ENCODE assay signal across 8 cellular contexts in the genomic region with DNA sequence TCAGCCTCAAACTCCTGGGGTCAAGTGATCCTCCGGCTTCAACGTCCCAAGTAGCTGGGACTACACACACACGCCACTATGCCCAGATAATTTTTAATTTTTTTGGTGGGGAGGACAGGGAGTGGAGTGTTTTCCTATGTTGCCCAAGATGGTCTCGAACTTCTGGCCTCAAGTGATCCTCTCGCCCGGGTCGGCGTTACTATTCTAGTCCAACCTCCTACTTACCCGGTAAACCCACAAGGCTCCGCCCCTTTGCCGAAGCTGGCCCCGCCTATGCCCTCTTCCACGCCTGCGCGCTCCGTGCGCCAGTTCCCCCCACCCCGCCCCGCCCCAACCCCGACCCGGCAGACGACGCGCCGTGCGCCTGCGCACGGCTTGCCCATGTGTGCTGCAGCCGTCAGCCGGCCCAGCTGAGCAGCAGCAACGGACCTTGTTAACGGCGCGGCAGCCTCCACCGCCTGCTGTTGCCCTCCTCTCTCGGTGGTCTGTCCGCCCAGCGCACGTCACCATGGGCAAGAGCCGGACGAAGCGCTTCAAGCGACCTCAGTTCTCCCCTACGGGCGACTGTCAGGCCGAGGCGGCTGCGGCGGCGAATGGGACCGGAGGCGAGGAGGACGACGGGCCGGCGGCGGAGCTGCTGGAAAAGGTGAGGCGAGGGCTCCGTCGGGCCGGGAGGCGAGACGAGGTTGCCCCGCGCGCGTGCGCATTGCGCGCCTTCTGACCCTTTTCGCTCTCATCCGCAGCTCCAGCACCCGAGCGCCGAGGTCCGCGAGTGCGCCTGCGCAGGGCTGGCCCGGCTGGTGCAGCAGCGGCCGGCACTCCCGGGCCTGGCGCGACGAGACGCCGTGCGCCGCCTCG. TPM values are rescaled to one million over a fixed set of nuclear protein-coding genes. Genes with fewer than 3 reads are reported as not detected.
DNase-seq lines count a peak whose midpoint lies in the region; ATAC-seq and TF ChIP-seq lines count a peak whose summit lies in the region.

Gene HEATR3 (plus strand): TSS at position 347 of the 858 bp plus-strand sequence. CDS start 162 bp downstream, at position 509.

- H4K20me1 ChIP-seq in MM.1S (ENCODE audit: insufficient read depth, low read length) (no peaks in the 10 kb centered on the region), neural progenitor cell (ENCODE audit: low read depth) (peaks cover 8% of the 10 kb centered on the region)

- H3K4me3 ChIP-seq in HAP-1 (peak within 1 kb of the TSS; percentile 98), MM.1S (ENCODE audit: low read length) (peak within 1 kb of the TSS; percentile 100), neural progenitor cell (peak within 1 kb of the TSS; percentile 76), stomach smooth muscle (ENCODE audit: low read length in 2 of 2) (peak within 1 kb of the TSS; percentile 90 to 91)

- H3K9ac ChIP-seq in ES-I3 (ENCODE audit: low read depth, low read length) = peak within 1 kb of the TSS; percentile 91
- H3K9ac ChIP-seq in MM.1S (ENCODE audit: low read length) = peak within 1 kb of the TSS; percentile 98
- H3K9ac ChIP-seq in neural progenitor cell = peak within 1 kb of the TSS; percentile 49
- H3K9ac ChIP-seq in stomach smooth muscle (ENCODE audit: low read length in 2 of 2) = peak within 1 kb of the TSS; percentile 84 to 87

- H3K4me3 Mint-ChIP-seq in neural progenitor cell = peak within 1 kb of the TSS; percentile 91

- H3K4me2 ChIP-seq in MM.1S (ENCODE audit: low read depth, low read length) (peak within 1 kb of the TSS; percentile 97), neural progenitor cell (peak within 1 kb of the TSS; percentile 86)

- H3K4me1 ChIP-seq in ES-I3 (ENCODE audit: insufficient read depth, low read length) = peaks cover 7% of the 10 kb centered on the region; the same call in 1 of the 2 replicates
- peaks cover 14% of the 10 kb centered on the region for H3K4me1 ChIP-seq in HAP-1
- H3K4me1 ChIP-seq in MM.1S (ENCODE audit: low read length) = peaks cover 20% of the 10 kb centered on the region
- no peaks in the 10 kb centered on the region for H3K4me1 ChIP-seq in foreskin keratinocyte
- peaks cover 8% of the 10 kb centered on the region for H3K4me1 ChIP-seq in neural progenitor cell
- peaks cover 19% of the 10 kb centered on the region for H3K4me1 ChIP-seq in stomach smooth muscle (ENCODE audit: control insufficient read depth, insufficient read depth, low read length)

- in situ Hi-C loops in HAP-1 (cut with MboI; ENCODE audit: low sequenced_read_pairs) = no loop called here

- H3K36me3 ChIP-seq in ES-I3 (ENCODE audit: insufficient read depth, low read length) (peaks cover 4% of the 10 kb centered on the region; the same call in 1 of the 2 replicates), HAP-1 (replicated peaks) (peaks cover 23% of the 10 kb centered on the region), MM.1S (replicated peaks; ENCODE audit: insufficient read depth, low read length) (peaks cover 4% of the 10 kb centered on the region; the same call in 1 of the 2 replicates), neural progenitor cell (no peaks in the 10 kb centered on the region), stomach smooth muscle (ENCODE audit: control insufficient read depth in 2 of 2, insufficient read depth in 2 of 2, low read length in 2 of 2) (peaks cover 0 to 5% of the 10 kb centered on the region in 2 donors)

- H3F3A ChIP-seq in MM.1S (ENCODE audit: insufficient read depth, low read length) (peaks cover 26% of the 10 kb centered on the region), neural progenitor cell (ENCODE audit: low read depth) (peaks cover 17% of the 10 kb centered on the region)

- DNase-seq in HAP-1 (ENCODE audit: low spot score in 2 of 2) (peak; percentile 88 to 96), MM.1S (peak; percentile 94), SIG-M5 (lab: John Stamatoyannopoulos, UW) (peak; percentile 30), activated gamma-delta T cell (lab: John Stamatoyannopoulos, UW) (peak; percentile 86), foreskin keratinocyte (peak; percentile 49 to 77), neural progenitor cell (ENCODE audit: low spot score) (peak; percentile 96)

- no peaks in the 10 kb centered on the region for H3K9me3 Mint-ChIP-seq in neural progenitor cell

- H3K27ac ChIP-seq in MM.1S (ENCODE audit: low read length) = peak within 1 kb of the TSS; percentile 97
- no peak within 1 kb of the TSS for H3K27ac ChIP-seq in foreskin keratinocyte
- H3K27ac ChIP-seq in neural progenitor cell = peak within 1 kb of the TSS; percentile 88
- H3K27ac ChIP-seq in stomach smooth muscle (ENCODE audit: low read length) = peak within 1 kb of the TSS; percentile 80

- peaks cover 2% of the 10 kb centered on the region for H3K36me3 Mint-ChIP-seq in neural progenitor cell

- no peak for TF ChIP-seq CTCF in MM.1S (IDR thresholded peaks at IDR 0.05; ENCODE audit: low read length)
- no peak for TF ChIP-seq CTCF in foreskin keratinocyte (conservative IDR thresholded peaks at IDR 0.05)
- TF ChIP-seq CTCF in neural progenitor cell (IDR thresholded peaks at IDR 0.05) = peak; percentile 6

- ATAC-seq in foreskin keratinocyte = peak; percentile 90

- H3K4me1 Mint-ChIP-seq in neural progenitor cell = peaks cover 20% of the 10 kb centered on the region

- H3K27me3 ChIP-seq in HAP-1 (ENCODE audit: low read depth) = no peaks in the 10 kb centered on the region
- H3K27me3 ChIP-seq in MM.1S (replicated peaks; ENCODE audit: insufficient read depth, low read length) = no peaks in the 10 kb centered on the region
- H3K27me3 ChIP-seq in foreskin keratinocyte = no peaks in the 10 kb centered on the region
- H3K27me3 ChIP-seq in neural progenitor cell = no peaks in the 10 kb centered on the region
- no peaks in the 10 kb centered on the region for H3K27me3 ChIP-seq in stomach smooth muscle (ENCODE audit: control insufficient read depth in 1 of 2, insufficient read depth in 2 of 2, low read length in 2 of 2)

- H3K9me3 ChIP-seq in ES-I3 (ENCODE audit: control insufficient read depth, insufficient read depth, low read length) = no peaks in the 10 kb centered on the region
- no peaks in the 10 kb centered on the region for H3K9me3 ChIP-seq in HAP-1
- H3K9me3 ChIP-seq in MM.1S (replicated peaks; ENCODE audit: insufficient read depth, low read length) = no peaks in the 10 kb centered on the region
- no peaks in the 10 kb centered on the region for H3K9me3 ChIP-seq in neural progenitor cell (ENCODE audit: low read depth)
- no peaks in the 10 kb centered on the region for H3K9me3 ChIP-seq in stomach smooth muscle (ENCODE audit: control insufficient read depth in 2 of 2, low read length in 2 of 2)

- H3K79me2 ChIP-seq in MM.1S (ENCODE audit: low read length) = peaks cover 43% of the 10 kb centered on the region
- H3K79me2 ChIP-seq in neural progenitor cell (ENCODE audit: low read depth) = peaks cover 23% of the 10 kb centered on the region

- H3K9me2 ChIP-seq in MM.1S (replicated peaks; ENCODE audit: insufficient read depth, low read length) = no peaks in the 10 kb centered on the region

- peak within 1 kb of the TSS; percentile 96 for H2AFZ ChIP-seq in MM.1S (ENCODE audit: low read length)
- H2AFZ ChIP-seq in neural progenitor cell (replicated peaks) = peak within 1 kb of the TSS; percentile 94

- H3K27me3 Mint-ChIP-seq in neural progenitor cell (ENCODE audit: insufficient read depth, low read depth) = peaks cover 5% of the 10 kb centered on the region

- H3K27ac Mint-ChIP-seq in neural progenitor cell = peak within 1 kb of the TSS; percentile 84

RNA-seq across cellular contexts. Expression of gene HEATR3, which starts in this region (rescaled TPM):
- 18.9 and 21.4 TPM in 2 replicates for total RNA-seq in foreskin keratinocyte
- polyA plus RNA-seq in foreskin keratinocyte = 6.9 and 8.8 TPM in 2 replicates
- 23.9 and 26.7 TPM in 2 replicates for total RNA-seq in neural progenitor cell (ENCODE audit: low replicate concordance)

Comparison
In these comparisons a context has a peak if more than half of its experiments do, and no peak if none do; other contexts are left out.
1. DNase-seq: peak in every context shown above with its lines; median percentile 96 in neural progenitor cell; 94 in MM.1S; 92 in HAP-1; 86 in activated gamma-delta T cell; 63 in foreskin keratinocyte; 30 in SIG-M5.